Comparison of ENCODE assay signal across 2 cellular contexts in the genomic region with DNA sequence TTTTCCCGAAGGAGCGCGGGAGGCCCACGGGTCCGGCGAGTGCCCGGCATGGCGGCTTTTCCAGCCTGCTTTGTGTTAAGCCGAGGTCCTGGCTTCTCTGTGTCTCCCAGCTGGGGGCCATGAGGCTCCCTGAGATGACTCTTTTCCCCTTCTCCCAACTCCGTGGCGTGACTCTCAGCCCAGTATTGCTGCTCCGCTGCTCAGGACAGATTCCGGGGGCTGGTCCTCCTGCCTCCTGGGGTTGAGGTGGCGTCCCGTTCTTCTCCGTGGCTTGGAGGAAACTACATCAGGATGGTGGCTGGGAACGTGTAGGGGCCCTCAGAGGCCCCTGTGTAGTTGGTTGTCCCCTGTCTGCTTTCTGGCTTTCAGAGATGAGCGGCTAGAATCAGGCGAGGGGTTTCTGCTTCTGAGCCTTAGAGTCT.
TF ChIP-seq lines count a peak whose summit lies in the region.

No MANE protein-coding gene starts in this region.

TF ChIP-seq in H1, 55 proteins besides CTCF, POLR2A, EP300 and RAD21:
- TF ChIP-seq EZH2 (IDR thresholded peaks at IDR 0.05; ENCODE audit: low read depth, low read length, severe bottlenecking) (no peak), SP1 (IDR thresholded peaks at IDR 0.05; ENCODE audit: low read depth, low read length) (no peak), CHD2 (IDR thresholded peaks at IDR 0.05; ENCODE audit: low read length) (no peak)

TF ChIP-seq in neural cell, 6 proteins besides CTCF, POLR2A, EP300 and RAD21:
- TF ChIP-seq MXI1 (conservative IDR thresholded peaks at IDR 0.05; ENCODE audit: poor library complexity, severe bottlenecking), result no peak
- no peak for TF ChIP-seq SMC3 (conservative IDR thresholded peaks at IDR 0.05; ENCODE audit: poor library complexity)
- TF ChIP-seq TAF1 (IDR thresholded peaks at IDR 0.05; ENCODE audit: low read depth), result no peak
- TF ChIP-seq POLR2AphosphoS5 (IDR thresholded peaks at IDR 0.05), result no peak
- TF ChIP-seq EZH2 (IDR thresholded peaks at IDR 0.05; ENCODE audit: borderline replicate concordance, insufficient read depth, low read length, poor library complexity, severe bottlenecking), result no peak
- TF ChIP-seq, protein P1, sequence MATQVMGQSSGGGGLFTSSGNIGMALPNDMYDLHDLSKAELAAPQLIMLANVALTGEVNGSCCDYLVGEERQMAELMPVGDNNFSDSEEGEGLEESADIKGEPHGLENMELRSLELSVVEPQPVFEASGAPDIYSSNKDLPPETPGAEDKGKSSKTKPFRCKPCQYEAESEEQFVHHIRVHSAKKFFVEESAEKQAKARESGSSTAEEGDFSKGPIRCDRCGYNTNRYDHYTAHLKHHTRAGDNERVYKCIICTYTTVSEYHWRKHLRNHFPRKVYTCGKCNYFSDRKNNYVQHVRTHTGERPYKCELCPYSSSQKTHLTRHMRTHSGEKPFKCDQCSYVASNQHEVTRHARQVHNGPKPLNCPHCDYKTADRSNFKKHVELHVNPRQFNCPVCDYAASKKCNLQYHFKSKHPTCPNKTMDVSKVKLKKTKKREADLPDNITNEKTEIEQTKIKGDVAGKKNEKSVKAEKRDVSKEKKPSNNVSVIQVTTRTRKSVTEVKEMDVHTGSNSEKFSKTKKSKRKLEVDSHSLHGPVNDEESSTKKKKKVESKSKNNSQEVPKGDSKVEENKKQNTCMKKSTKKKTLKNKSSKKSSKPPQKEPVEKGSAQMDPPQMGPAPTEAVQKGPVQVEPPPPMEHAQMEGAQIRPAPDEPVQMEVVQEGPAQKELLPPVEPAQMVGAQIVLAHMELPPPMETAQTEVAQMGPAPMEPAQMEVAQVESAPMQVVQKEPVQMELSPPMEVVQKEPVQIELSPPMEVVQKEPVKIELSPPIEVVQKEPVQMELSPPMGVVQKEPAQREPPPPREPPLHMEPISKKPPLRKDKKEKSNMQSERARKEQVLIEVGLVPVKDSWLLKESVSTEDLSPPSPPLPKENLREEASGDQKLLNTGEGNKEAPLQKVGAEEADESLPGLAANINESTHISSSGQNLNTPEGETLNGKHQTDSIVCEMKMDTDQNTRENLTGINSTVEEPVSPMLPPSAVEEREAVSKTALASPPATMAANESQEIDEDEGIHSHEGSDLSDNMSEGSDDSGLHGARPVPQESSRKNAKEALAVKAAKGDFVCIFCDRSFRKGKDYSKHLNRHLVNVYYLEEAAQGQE (IDR thresholded peaks at IDR 0.05; ENCODE audit: borderline replicate concordance), result no peak
TF ChIP-seq in neural cell: peak in this region for 0.
